Comparison of ENCODE assay signal across 23 cellular contexts in the genomic region with DNA sequence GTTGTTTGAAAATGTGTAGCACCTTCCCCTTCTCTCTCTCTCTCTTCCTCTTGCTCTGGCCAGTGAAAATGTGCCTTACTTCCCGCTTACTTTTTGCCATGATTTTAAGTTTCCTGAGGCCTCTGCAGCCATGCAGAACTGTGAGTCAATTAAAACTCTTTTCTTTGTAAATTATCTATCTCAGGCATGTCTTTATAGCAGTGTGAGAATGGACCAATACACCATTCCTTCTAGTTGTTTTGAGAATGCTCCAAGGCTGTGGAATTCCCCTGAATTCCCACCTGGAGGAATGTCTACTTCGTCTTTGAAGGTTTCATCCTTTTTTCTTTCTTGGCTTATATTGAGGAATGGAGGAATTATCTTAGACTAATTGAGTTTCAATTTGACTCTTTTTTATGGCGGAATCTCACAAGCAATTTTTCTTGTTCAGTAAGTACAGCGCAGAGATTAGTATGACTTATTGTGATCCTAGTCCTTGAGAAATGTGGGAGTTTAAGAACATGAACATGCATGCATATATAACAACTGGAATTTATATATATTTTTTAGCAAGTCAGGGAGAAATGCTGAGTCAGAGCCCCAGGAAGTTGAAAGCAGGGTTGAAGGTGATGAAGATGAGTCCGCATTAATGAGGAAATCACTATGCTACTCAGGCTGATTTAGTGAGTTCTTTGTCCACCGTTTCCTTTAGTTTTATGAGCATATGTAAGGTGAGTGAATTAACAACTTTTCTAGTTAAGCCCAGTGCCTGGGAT.
"Had no signal": no experiment of that assay in that cellular context is flagged by ENCODE, and none has a peak within 500 bp of the region (broad histone marks: within the 10 kb centered on the region; RNA-seq: fewer than 3 reads in every experiment).

No MANE protein-coding gene starts in this region.

- H3K4me3 ChIP-seq: gastrocnemius medialis, spleen, tibial nerve had no signal

- H3K36me3 ChIP-seq: gastrocnemius medialis, spleen, tibial nerve had no signal

- H3K4me1 Mint-ChIP-seq: activated CD4-positive, alpha-beta memory T cell treated with anti-CD3 and anti-CD28 coated beads, Interleukin-2, amount 10 ng/mL, durations not matched to agents 7 days and 5 days; activated CD4-positive, alpha-beta T cell treated with anti-CD3 and anti-CD28 coated beads, Interleukin-2, amount 10 ng/mL, durations not matched to agents 24 days and 14 days; naive thymus-derived CD4-positive, alpha-beta T cell had no signal

- H3K27ac Mint-ChIP-seq: activated CD4-positive, alpha-beta memory T cell treated with anti-CD3 and anti-CD28 coated beads, Interleukin-2, amount 10 ng/mL, durations not matched to agents 7 days and 5 days; activated CD4-positive, alpha-beta T cell treated with anti-CD3 and anti-CD28 coated beads, Interleukin-2, amount 10 ng/mL, durations not matched to agents 24 days and 14 days; activated naive CD4-positive, alpha-beta T cell treated with anti-CD3 and anti-CD28 coated beads, Interleukin-2, amount 50 U/mL, for 72 hours; naive thymus-derived CD4-positive, alpha-beta T cell had no signal

- ATAC-seq: activated CD4-positive, CD25-positive, alpha-beta regulatory T cell treated with anti-CD3 and anti-CD28 coated beads, Interleukin-2, amount 50 U/mL, for 24 hours; activated naive CD4-positive, alpha-beta T cell treated with anti-CD3 and anti-CD28 coated beads, Interleukin-2, amount 50 U/mL, for 72 hours; activated T-cell treated with anti-CD3 and anti-CD28 coated beads, Interleukin-2, amount 50 U/mL, for 4 hours; gastrocnemius medialis; left colon; naive thymus-derived CD4-positive, alpha-beta T cell; right cardiac atrium had no signal

- H3K27me3 Mint-ChIP-seq: activated CD4-positive, alpha-beta memory T cell treated with anti-CD3 and anti-CD28 coated beads, Interleukin-2, amount 10 ng/mL, durations not matched to agents 7 days and 5 days; activated CD4-positive, alpha-beta T cell treated with anti-CD3 and anti-CD28 coated beads, Interleukin-2, amount 10 ng/mL, durations not matched to agents 24 days and 14 days; naive thymus-derived CD4-positive, alpha-beta T cell had no signal

- H3K9me3 ChIP-seq: gastrocnemius medialis, tibial nerve had no signal

- H3K9me3 Mint-ChIP-seq: activated CD4-positive, alpha-beta T cell treated with anti-CD3 and anti-CD28 coated beads, Interleukin-2, amount 10 ng/mL, durations not matched to agents 24 days and 14 days; neural crest cell had no signal

- H3K27ac ChIP-seq: gastrocnemius medialis, spleen, tibial nerve, VCaP had no signal

- H3K4me3 Mint-ChIP-seq: activated CD4-positive, alpha-beta memory T cell treated with anti-CD3 and anti-CD28 coated beads, Interleukin-2, amount 10 ng/mL, durations not matched to agents 7 days and 5 days; activated CD4-positive, alpha-beta T cell treated with anti-CD3 and anti-CD28 coated beads, Interleukin-2, amount 10 ng/mL, durations not matched to agents 24 days and 14 days; activated T-cell treated with anti-CD3 and anti-CD28 coated beads, Interleukin-2, amount 50 U/mL, for 4 hours; naive thymus-derived CD4-positive, alpha-beta T cell; neural crest cell had no signal

- H3K4me1 ChIP-seq: gastrocnemius medialis, spleen, tibial nerve had no signal

- DNase-seq: activated CD4-positive, alpha-beta memory T cell treated with anti-CD3 and anti-CD28 coated beads, Interleukin-2, amount 10 ng/mL, durations not matched to agents 7 days and 5 days; activated CD4-positive, alpha-beta T cell treated with anti-CD3 and anti-CD28 coated beads, Interleukin-2, amount 10 ng/mL, durations not matched to agents 24 days and 14 days; activated naive CD4-positive, alpha-beta T cell; activated T-cell treated with anti-CD3 and anti-CD28 coated beads, Interleukin-2, amount 50 U/mL, for 4 hours; dermis blood vessel endothelial cell; effector CD4-positive, alpha-beta T cell; gastrocnemius medialis; glutamatergic neuron; left colon; mammary epithelial cell; midbrain; naive thymus-derived CD4-positive, alpha-beta T cell; right cardiac atrium; spleen; stimulated activated naive CD4-positive, alpha-beta T cell treated with Interleukin-2 at 50 U/mL for 16 hours; T-helper 2 cell had no signal

- FAIRE-seq: colon, islet of Langerhans had no signal

- H3K27me3 ChIP-seq: gastrocnemius medialis, spleen, tibial nerve had no signal
